In genomic region chr14:68640293-68640574, GRCh38 we compare ENCODE assay signal across 27 cellular contexts.
"Had no signal": no experiment of that assay in that cellular context is flagged by ENCODE, and none has a peak within 500 bp of the region (broad histone marks: within the 10 kb centered on the region; RNA-seq: fewer than 3 reads in every experiment).

No MANE protein-coding gene starts in this region.

- DNase-seq: activated CD4-positive, alpha-beta T cell treated with anti-CD3 and anti-CD28 coated beads for 1 hour; activated CD4-positive, alpha-beta T cell treated with anti-CD3 and anti-CD28 coated beads for 4 hours; activated CD4-positive, alpha-beta T cell treated with anti-CD3 and anti-CD28 coated beads, Interleukin-2, amount 10 ng/mL, durations not matched to agents 7 days and 5 days; activated CD4-positive, alpha-beta T cell treated with anti-CD3 and anti-CD28 coated beads, Interleukin-2, amount 50 U/mL, for 4 hours; activated effector memory CD4-positive, alpha-beta T cell treated with Interleukin-2 at 50 U/mL for 16 hours; activated gamma-delta T cell treated with Interleukin-2 at 50 U/mL for 16 hours; activated naive CD4-positive, alpha-beta T cell treated with anti-CD3 and anti-CD28 coated beads, Interleukin-2, amount 50 U/mL, for 16 hours; activated naive CD4-positive, alpha-beta T cell treated with Interleukin-2 at 50 U/mL for 16 hours; activated T-cell treated with anti-CD3 and anti-CD28 coated beads, Interleukin-2, amount 50 U/mL, for 4 hours; amniotic stem cell; cortex of kidney; dermis blood vessel endothelial cell; effector CD4-positive, alpha-beta T cell; effector memory CD8-positive, alpha-beta T cell; erythroblast; foreskin keratinocyte; gastrocnemius medialis; heart right ventricle; T-helper 2 cell had no signal

- H3K36me3 ChIP-seq: ascending aorta, breast epithelium, cardiac muscle cell, esophagus muscularis mucosa, gastrocnemius medialis, heart right ventricle had no signal

- H3K27me3 ChIP-seq: ascending aorta, breast epithelium, cardiac muscle cell, esophagus muscularis mucosa, foreskin keratinocyte, gastrocnemius medialis, heart right ventricle had no signal

- ATAC-seq: activated T-cell treated with anti-CD3 and anti-CD28 coated beads, Interleukin-2, amount 50 U/mL, for 4 hours; activated T-helper 17 cell treated with anti-CD3 and anti-CD28 coated beads, Interleukin-2, amount 50 U/mL, for 72 hours; effector memory CD8-positive, alpha-beta T cell; foreskin keratinocyte; gastrocnemius medialis; WTC11 had no signal

- FAIRE-seq: colon had no signal

- H3K27ac ChIP-seq: foreskin keratinocyte, VCaP had no signal

- H3K4me1 ChIP-seq: foreskin keratinocyte had no signal

- H3K4me3 ChIP-seq: ascending aorta, breast epithelium, cardiac muscle cell, esophagus muscularis mucosa, gastrocnemius medialis, heart right ventricle had no signal
